In the genomic region with DNA sequence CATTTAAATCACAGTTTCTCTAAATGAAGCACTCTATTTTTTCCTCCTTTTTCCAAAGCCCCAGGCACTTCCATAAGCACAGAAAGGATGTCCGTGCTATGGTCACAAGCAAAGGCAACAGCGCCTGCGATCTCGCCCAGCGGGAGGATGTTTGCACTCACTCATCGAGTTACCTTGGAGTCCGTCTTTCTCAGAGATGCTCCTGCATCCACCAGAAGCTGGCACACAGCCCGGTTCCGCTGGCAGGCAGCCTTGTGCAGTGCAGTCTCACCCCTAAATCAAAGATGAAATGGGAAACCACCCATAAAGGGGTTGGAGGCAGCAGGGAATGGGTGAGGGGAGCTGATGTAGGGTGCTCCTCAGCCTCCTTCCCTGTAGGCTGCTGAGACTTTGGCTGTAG, we compare ENCODE assay signal across 20 cellular contexts. TPM values are rescaled to one million over a fixed set of nuclear protein-coding genes. Genes with fewer than 3 reads are reported as not detected.
DNase-seq lines count a peak whose midpoint lies in the region; ATAC-seq lines count a peak whose summit lies in the region.
"Had no signal": no experiment of that assay in that cellular context is flagged by ENCODE, and none has a peak within 500 bp of the region (broad histone marks: within the 10 kb centered on the region; RNA-seq: fewer than 3 reads in every experiment).

No MANE protein-coding gene starts in this region.

- no peaks in the 10 kb centered on the region for H3K27me3 Mint-ChIP-seq in activated CD4-positive, alpha-beta memory T cell treated with anti-CD3 and anti-CD28 coated beads, Interleukin-2, amount 10 ng/mL, durations not matched to agents 7 days and 5 days
- H3K27me3 Mint-ChIP-seq: central memory CD8-positive, alpha-beta T cell; naive thymus-derived CD4-positive, alpha-beta T cell had no signal

- CTCF ChIA-PET in activated CD4-positive, alpha-beta memory T cell treated with anti-CD3 and anti-CD28 coated beads, Interleukin-2, amount 10 ng/mL, durations not matched to agents 7 days and 5 days (lab: Charles Lee): no interaction called here

- intact Hi-C loops in left ventricle myocardium superior (cut with micrococcal nuclease): no loop called here
- intact Hi-C loops in Right ventricle myocardium superior (cut with DNase I): no loop called here

- H3K9me3 Mint-ChIP-seq in activated CD4-positive, alpha-beta memory T cell treated with anti-CD3 and anti-CD28 coated beads, Interleukin-2, amount 10 ng/mL, durations not matched to agents 7 days and 5 days: no peaks in the 10 kb centered on the region

- DNase-seq in left ventricle myocardium superior: peak; percentile 35
- no peak for DNase-seq in Right ventricle myocardium superior
- DNase-seq in NCI-H748 (lab: John Stamatoyannopoulos, UW; ENCODE audit: unreplicated experiment): peak; percentile 82
- peak in 46 of 51 donors; percentile 5 to 88 (median 54) for DNase-seq in hypothalamus (lab: John Stamatoyannopoulos, UW)
- no peak for DNase-seq in iPS-NIHi7 (ENCODE audit: extremely low spot score)
- DNase-seq in activated CD4-positive, alpha-beta memory T cell treated with anti-CD3 and anti-CD28 coated beads, Interleukin-2, amount 10 ng/mL, durations not matched to agents 7 days and 5 days: no peak
- DNase-seq: activated CD4-positive, alpha-beta T cell treated with anti-CD3 and anti-CD28 coated beads, Interleukin-2, amount 50 U/mL, for 1 hour; activated gamma-delta T cell treated with Interleukin-2 at 50 U/mL for 16 hours; DND-41; islet precursor cell; naive thymus-derived CD4-positive, alpha-beta T cell; NCI-H226; T-helper 1 cell; tibial artery had no signal

- no peak overlapping the region for H3K4me3 Mint-ChIP-seq in activated CD4-positive, alpha-beta memory T cell treated with anti-CD3 and anti-CD28 coated beads, Interleukin-2, amount 10 ng/mL, durations not matched to agents 7 days and 5 days
- H3K4me3 Mint-ChIP-seq: central memory CD8-positive, alpha-beta T cell; naive thymus-derived CD4-positive, alpha-beta T cell; stimulated activated effector memory CD8-positive, alpha-beta T cell treated with anti-CD3 and anti-CD28 coated beads, Interleukin-12 subunit alpha, Interleukin-12 subunit beta, amount 100 ng/mL, for 72 hours had no signal

- no peaks in the 10 kb centered on the region for H3K4me1 Mint-ChIP-seq in activated CD4-positive, alpha-beta memory T cell treated with anti-CD3 and anti-CD28 coated beads, Interleukin-2, amount 10 ng/mL, durations not matched to agents 7 days and 5 days
- H3K4me1 Mint-ChIP-seq: central memory CD8-positive, alpha-beta T cell; naive thymus-derived CD4-positive, alpha-beta T cell; stimulated activated effector memory CD8-positive, alpha-beta T cell treated with anti-CD3 and anti-CD28 coated beads, Interleukin-12 subunit alpha, Interleukin-12 subunit beta, amount 100 ng/mL, for 72 hours had no signal

- POLR2A ChIA-PET in activated CD4-positive, alpha-beta memory T cell treated with anti-CD3 and anti-CD28 coated beads, Interleukin-2, amount 10 ng/mL, durations not matched to agents 7 days and 5 days (lab: Charles Lee): no interaction called here

- H3K27ac Mint-ChIP-seq in activated CD4-positive, alpha-beta memory T cell treated with anti-CD3 and anti-CD28 coated beads, Interleukin-2, amount 10 ng/mL, durations not matched to agents 7 days and 5 days: no peak overlapping the region
- H3K27ac Mint-ChIP-seq: naive thymus-derived CD4-positive, alpha-beta T cell; stimulated activated effector memory CD8-positive, alpha-beta T cell treated with anti-CD3 and anti-CD28 coated beads, Interleukin-12 subunit alpha, Interleukin-12 subunit beta, amount 100 ng/mL, for 72 hours had no signal

- no peak for ATAC-seq in left ventricle myocardium superior
- ATAC-seq in Right ventricle myocardium superior (ENCODE audit: poor library complexity): no peak
- ATAC-seq in GM19351 (IDR thresholded peaks at IDR 0.05; ENCODE audit: unreplicated experiment): no peak
- no peak for ATAC-seq in GM18909 (IDR thresholded peaks at IDR 0.05; ENCODE audit: poor library complexity, unreplicated experiment)
- ATAC-seq: heart right ventricle; naive thymus-derived CD4-positive, alpha-beta T cell had no signal

- no peaks in the 10 kb centered on the region for H3K36me3 Mint-ChIP-seq in activated CD4-positive, alpha-beta memory T cell treated with anti-CD3 and anti-CD28 coated beads, Interleukin-2, amount 10 ng/mL, durations not matched to agents 7 days and 5 days (ENCODE audit: low read depth)
- H3K36me3 Mint-ChIP-seq: naive thymus-derived CD4-positive, alpha-beta T cell; stimulated activated effector memory CD8-positive, alpha-beta T cell treated with anti-CD3 and anti-CD28 coated beads, Interleukin-12 subunit alpha, Interleukin-12 subunit beta, amount 100 ng/mL, for 72 hours had no signal

RNA-seq across cellular contexts. Expression of a gene that starts 51.9 kb away (rescaled TPM):
- total RNA-seq in left ventricle myocardium superior (14.3 TPM), Right ventricle myocardium superior (18.8 TPM)
- not detected for total RNA-seq in activated CD4-positive, alpha-beta memory T cell treated with anti-CD3 and anti-CD28 coated beads, Interleukin-2, amount 10 ng/mL, durations not matched to agents 7 days and 5 days
- total RNA-seq: lung microvascular endothelial cell; naive thymus-derived CD4-positive, alpha-beta T cell had no signal

Comparison
In these comparisons a context has a peak if more than half of its experiments do, and no peak if none do; other contexts are left out.
1. DNase-seq: peak in left ventricle myocardium superior (single experiment), NCI-H748 (single experiment) and hypothalamus (46 of 51); none in Right ventricle myocardium superior (single experiment), iPS-NIHi7 (single experiment) and activated CD4-positive, alpha-beta memory T cell treated with anti-CD3 and anti-CD28 coated beads, Interleukin-2, amount 10 ng/mL, durations not matched to agents 7 days and 5 days (single experiment).
2. RNA of a gene that starts 51.9 kb away (total RNA-seq): 18.8 TPM in Right ventricle myocardium superior (single experiment) and 14.3 TPM in left ventricle myocardium superior (single experiment); not detected in activated CD4-positive, alpha-beta memory T cell treated with anti-CD3 and anti-CD28 coated beads, Interleukin-2, amount 10 ng/mL, durations not matched to agents 7 days and 5 days; every median in the first group is over 10 times any median in the second.